14 cellular contexts compared by ENCODE assay signal in the genomic region with DNA sequence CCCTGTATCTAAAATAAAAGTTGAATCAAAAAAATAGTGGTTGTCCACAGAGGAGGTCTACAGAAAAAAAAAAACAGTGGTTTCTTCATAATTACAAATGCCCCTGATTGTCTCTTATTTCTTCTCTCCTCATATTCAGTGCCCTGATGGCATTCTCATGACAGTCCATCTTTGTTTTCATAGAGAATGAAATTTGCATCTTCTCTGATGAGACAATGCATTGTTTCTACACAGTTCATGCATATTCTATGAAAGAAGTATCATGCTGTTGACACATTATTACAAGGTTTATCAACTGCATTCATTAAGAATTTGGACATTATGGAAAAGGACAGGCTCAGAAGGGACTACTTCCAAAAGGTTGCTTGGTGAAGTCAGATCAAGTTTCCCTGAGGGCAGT.
DNase-seq lines count a peak whose midpoint lies in the region; ATAC-seq lines count a peak whose summit lies in the region.
"Had no signal": no experiment of that assay in that cellular context is flagged by ENCODE, and none has a peak within 500 bp of the region (broad histone marks: within the 10 kb centered on the region; RNA-seq: fewer than 3 reads in every experiment).

No MANE protein-coding gene starts in this region.

- ATAC-seq in GM18519 (IDR thresholded peaks at IDR 0.05; ENCODE audit: low FRiP score, unreplicated experiment): no peak

- H3K4me3 ChIP-seq in effector memory CD4-positive, alpha-beta T cell (ENCODE audit: insufficient read depth, low read depth, low read length, poor library complexity, severe bottlenecking): no peak overlapping the region
- H3K4me3 ChIP-seq: BLaER1 had no signal

- H3K27me3 ChIP-seq in effector memory CD4-positive, alpha-beta T cell (replicated peaks; ENCODE audit: control insufficient read depth, insufficient read depth, low read length, poor library complexity, severe bottlenecking): no peaks in the 10 kb centered on the region
- H3K27me3 ChIP-seq: BLaER1 had no signal

- no peaks in the 10 kb centered on the region for H3K36me3 ChIP-seq in effector memory CD4-positive, alpha-beta T cell (ENCODE audit: control insufficient read depth, insufficient read depth, low read length)
- H3K36me3 ChIP-seq: BLaER1 had no signal

- no peaks in the 10 kb centered on the region for H3K4me1 ChIP-seq in effector memory CD4-positive, alpha-beta T cell (ENCODE audit: control insufficient read depth, insufficient read depth, low read length, poor library complexity, severe bottlenecking)
- H3K4me1 ChIP-seq: BLaER1 had no signal

- H3K27ac ChIP-seq in substantia nigra (ENCODE audit: low read depth, low read length, poor library complexity, severe bottlenecking): no peak overlapping the region
- H3K27ac ChIP-seq in effector memory CD4-positive, alpha-beta T cell (ENCODE audit: insufficient read depth, low read length, poor library complexity, severe bottlenecking): no peak overlapping the region
- H3K27ac ChIP-seq: BLaER1 had no signal

- DNase-seq in NCI-H526 (lab: John Stamatoyannopoulos, UW): peak; percentile 86 to 91
- peak; percentile 68 for DNase-seq in inferior parietal cortex (ENCODE audit: extremely low spot score)
- peak; percentile 96 for DNase-seq in pons (ENCODE audit: low spot score)
- no peak for DNase-seq in substantia nigra (lab: John Stamatoyannopoulos, UW)
- DNase-seq in effector memory CD4-positive, alpha-beta T cell: no peak
- DNase-seq in GOT3 (lab: John Stamatoyannopoulos, UW): no peak
- DNase-seq: AML-193; CD4-positive, alpha-beta memory T cell; DMS153; DMS79; GDM1; H9 had no signal

- no peaks in the 10 kb centered on the region for H3K9me3 ChIP-seq in effector memory CD4-positive, alpha-beta T cell (ENCODE audit: control insufficient read depth, low read length)
- H3K9me3 ChIP-seq: BLaER1 had no signal

Comparison
In these comparisons a context has a peak if more than half of its experiments do, and no peak if none do; other contexts are left out.
1. DNase-seq: peak in NCI-H526 (2 of 2), inferior parietal cortex (single experiment) and pons (single experiment); none in substantia nigra (0 of 49), effector memory CD4-positive, alpha-beta T cell (0 of 3) and GOT3 (single experiment).